In genomic region chr1:161201828-161202712, GRCh38 we compare ENCODE assay signal across 8 cellular contexts. TPM values are rescaled to one million over a fixed set of nuclear protein-coding genes. Genes with fewer than 3 reads are reported as not detected.
DNase-seq lines count a peak whose midpoint lies in the region; ATAC-seq and TF ChIP-seq lines count a peak whose summit lies in the region.

NDUFS2 (plus strand) TSS chr1:161202367; CDS start chr1:161202386, 19 bp downstream.

- peaks cover 0 to 24% of the 10 kb centered on the region in 2 donors for H3K36me3 ChIP-seq in left lung

- peak within 1 kb of the TSS; percentile 85 for H3K27ac ChIP-seq in CD4-positive, alpha-beta T cell (ENCODE audit: low read depth, low read length)
- peak within 1 kb of the TSS; percentile 89 to 98 for H3K27ac ChIP-seq in left lung

- DNase-seq in CD4-positive, alpha-beta T cell: peak; percentile 90 to 97 (median 93)
- DNase-seq in NCI-H774 (lab: John Stamatoyannopoulos, UW) (peak; percentile 98), dermis blood vessel endothelial cell (peak; percentile 100), left lung (peak; percentile 96 to 99)
- DNase-seq in activated CD4-positive, alpha-beta T cell treated with anti-CD3 and anti-CD28 coated beads, Interleukin-2, amount 50 U/mL, for 4 hours: peak; percentile 95 to 96
- DNase-seq in stimulated activated CD4-positive, alpha-beta T cell treated with anti-CD3 and anti-CD28 coated beads, Interleukin-2, amount 100 ng/mL, for 48 hours: peak; percentile 88 to 90

- H3K36me3 Mint-ChIP-seq in CD4-positive, alpha-beta T cell (ENCODE audit: low read depth): peaks cover 42% of the 10 kb centered on the region

- peak within 1 kb of the TSS; percentile 99 for H3K4me3 Mint-ChIP-seq in CD4-positive, alpha-beta T cell

- H3K9me3 Mint-ChIP-seq in CD4-positive, alpha-beta T cell: no peaks in the 10 kb centered on the region

- peak within 1 kb of the TSS; percentile 71 to 76 for H3K4me3 ChIP-seq in left lung

- TF ChIP-seq CTCF in CD4-positive, alpha-beta T cell (IDR thresholded peaks at IDR 0.05): no peak
- no peak for TF ChIP-seq CTCF in left lung (IDR thresholded peaks at IDR 0.05)

- CTCF ChIA-PET in CD4-positive, alpha-beta T cell (lab: Charles Lee): interaction anchor here (0.5 to 4.5 kb wide), 11 partner anchors 9 to 180 kb away, joined by 3 to 43 read pairs (median 5); partner anchors contain the start of genes DEDD, PPOX, TOMM40L and UFC1

- intact Hi-C loops in CD4-positive, alpha-beta T cell (cut with DNase I, micrococcal nuclease): loop anchor here (1.0 to 2.0 kb wide), 3 partner anchors 17 to 187 kb away; partner anchors contain the start of gene TOMM40L (in 1 of the 2)
- intact Hi-C loops in left lung (cut with DNase I): no loop called here

- peaks cover 66% of the 10 kb centered on the region for H3K4me1 Mint-ChIP-seq in CD4-positive, alpha-beta T cell (ENCODE audit: low read depth)

- POLR2A ChIA-PET in CD4-positive, alpha-beta T cell (lab: Charles Lee): interaction anchor here (0.6 to 5.0 kb wide), 38 partner anchors 9 to 939 kb away, joined by 3 to 95 read pairs (median 6); partner anchors contain the start of genes APOA2, ARHGAP30, B4GALT3 and DCAF8

- ATAC-seq in CD4-positive, alpha-beta T cell (ENCODE audit: poor library complexity): peak; percentile 99
- ATAC-seq in GM19397 (IDR thresholded peaks at IDR 0.05; ENCODE audit: unreplicated experiment): peak; percentile 94
- peak; percentile 95 for ATAC-seq in HG03571 (IDR thresholded peaks at IDR 0.05; ENCODE audit: unreplicated experiment)
- ATAC-seq in left lung: peak; percentile 93

- no peaks in the 10 kb centered on the region for H3K27me3 ChIP-seq in CD4-positive, alpha-beta T cell (ENCODE audit: control insufficient read depth, insufficient read depth, low read length)
- no peaks in the 10 kb centered on the region for H3K27me3 ChIP-seq in left lung

- peak within 1 kb of the TSS; percentile 95 for H3K27ac Mint-ChIP-seq in CD4-positive, alpha-beta T cell

- H3K9me3 ChIP-seq in CD4-positive, alpha-beta T cell (ENCODE audit: control insufficient read depth, low read length): no peaks in the 10 kb centered on the region
- H3K9me3 ChIP-seq in left lung: no peaks in the 10 kb centered on the region

- peaks cover 29 to 79% of the 10 kb centered on the region in 2 donors for H3K4me1 ChIP-seq in left lung

- H3K27me3 Mint-ChIP-seq in CD4-positive, alpha-beta T cell: no peaks in the 10 kb centered on the region

RNA-seq across cellular contexts. Expression of gene NDUFS2, which starts in this region (rescaled TPM):
- 10 to 100 TPM; 49.9 to 55.7 TPM for total RNA-seq in CD4-positive, alpha-beta T cell
- 154 and 208 TPM in 2 replicates for total RNA-seq in dermis blood vessel endothelial cell
- total RNA-seq in left lung: 10 to 100 TPM; 67.7 to 78.6 TPM

Comparison
In these comparisons a context has a peak if more than half of its experiments do, and no peak if none do; other contexts are left out.
1. Peak in every context shown above with its lines: DNase-seq, ATAC-seq, H3K4me3 ChIP-seq and H3K27ac ChIP-seq.
2. intact Hi-C loops: an anchor here in CD4-positive, alpha-beta T cell (1.0 to 2.0 kb wide); none called in left lung.